Comparison of ENCODE assay signal across 26 cellular contexts in genomic region chr6:67200626-67201403, GRCh38.
"Had no signal": no experiment of that assay in that cellular context is flagged by ENCODE, and none has a peak within 500 bp of the region (broad histone marks: within the 10 kb centered on the region; RNA-seq: fewer than 3 reads in every experiment).

No MANE protein-coding gene starts in this region.

- H3K4me2 ChIP-seq: KMS-11, SK-N-SH had no signal

- H3K4me1 ChIP-seq: Peyer's patch, SJCRH30 had no signal

- H3K4me3 ChIP-seq: MG63, Peyer's patch, SJCRH30 had no signal

- H3K27me3 ChIP-seq: MG63, Peyer's patch, SJCRH30 had no signal

- DNase-seq: activated CD4-positive, alpha-beta memory T cell treated with anti-CD3 and anti-CD28 coated beads, Interleukin-2, amount 10 ng/mL, durations not matched to agents 7 days and 5 days; activated CD4-positive, alpha-beta T cell treated with anti-CD3 and anti-CD28 coated beads for 36 hours; activated CD4-positive, alpha-beta T cell treated with anti-CD3 and anti-CD28 coated beads, Interleukin-2, amount 50 U/mL, for 1 hour; activated gamma-delta T cell; activated naive CD4-positive, alpha-beta T cell treated with anti-CD3 and anti-CD28 coated beads for 36 hours; activated T-cell treated with anti-CD3 and anti-CD28 coated beads for 4 hours; activated T-cell treated with anti-CD3 and anti-CD28 coated beads, Interleukin-2, amount 50 U/mL, for 48 hours; amygdala; MG63; NCI-H1105; NCI-H1436; NCI-H1694 treated with DMSO at 0.1 percent for 48 hours; NCI-H2029 treated with DMSO at 0.1 percent for 48 hours; NCI-H345; NCI-H510A; NCI-H69; Peyer's patch; Right ventricle myocardium superior; SJCRH30; SK-N-SH; T-helper 1 cell had no signal

- H3K9ac ChIP-seq: KMS-11, SK-N-SH had no signal

- H3K9me2 ChIP-seq: SK-N-SH had no signal

- H3K27ac ChIP-seq: KMS-11, Peyer's patch, RWPE1, SJCRH30, VCaP had no signal

- H3K9me3 ChIP-seq: MG63, SJCRH30, SK-N-SH had no signal

- FAIRE-seq: astrocyte had no signal

- H3K36me3 ChIP-seq: MG63, Peyer's patch, SJCRH30 had no signal

- ATAC-seq: activated CD4-positive, alpha-beta T cell treated with anti-CD3 and anti-CD28 coated beads for 36 hours; activated T-helper 17 cell treated with anti-CD3 and anti-CD28 coated beads, Interleukin-2, amount 50 U/mL, for 72 hours had no signal
